Comparison of ENCODE assay signal across 13 cellular contexts in the genomic region with DNA sequence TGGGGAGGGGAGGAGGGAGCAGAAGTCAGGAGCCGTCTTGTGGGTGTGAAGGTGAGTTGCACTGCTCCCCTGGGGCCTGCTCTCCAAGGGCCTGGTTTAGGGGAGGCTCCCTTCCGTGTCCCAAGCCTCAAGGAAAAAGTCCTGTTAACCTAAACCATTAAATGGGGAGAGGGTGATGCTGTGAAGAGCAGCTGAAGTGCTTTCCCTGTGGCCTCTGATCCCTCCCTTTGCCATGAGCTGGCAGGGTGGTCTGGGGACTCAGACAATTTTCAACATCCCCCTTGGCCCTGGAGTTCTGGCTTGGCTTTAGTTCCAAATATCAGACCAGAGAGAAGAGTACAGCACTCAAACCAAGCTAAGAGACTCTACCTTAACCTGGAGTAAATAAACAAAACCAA. TPM values are rescaled to one million over a fixed set of nuclear protein-coding genes. Genes with fewer than 3 reads are reported as not detected.
DNase-seq lines count a peak whose midpoint lies in the region; FAIRE-seq and TF ChIP-seq lines count a peak whose summit lies in the region.
"Had no signal": no experiment of that assay in that cellular context is flagged by ENCODE, and none has a peak within 500 bp of the region (broad histone marks: within the 10 kb centered on the region; RNA-seq: fewer than 3 reads in every experiment).

No MANE protein-coding gene starts in this region.

- H2BK12ac ChIP-seq in H1 (ENCODE audit: low read depth, low read length): 0 out of 2 replicates have a peak overlapping the region, but pooled peaks have one; percentile 63

- H3K79me2 ChIP-seq in H1 (ENCODE audit: control insufficient read depth in 1 of 2, insufficient read depth in 2 of 2, low read length in 2 of 2) (no peaks in the 10 kb centered on the region), neural progenitor cell (ENCODE audit: low read depth) (no peaks in the 10 kb centered on the region)

- H3K79me1 ChIP-seq in H1 (ENCODE audit: low read depth, low read length): no peaks in the 10 kb centered on the region

- TF ChIP-seq CTCF in H1 (IDR thresholded peaks at IDR 0.05; ENCODE audit: control extremely low read depth in 1 of 3, insufficient read depth in 1 of 3, low read depth in 1 of 3, low read length in 3 of 3) (no peak), neural progenitor cell (IDR thresholded peaks at IDR 0.05) (no peak), brain microvascular endothelial cell (IDR thresholded peaks at IDR 0.05; ENCODE audit: low read depth, low read length, missing control alignments) (no peak)

- POLR2A ChIA-PET in CD4-positive, alpha-beta memory T cell (lab: Charles Lee; ENCODE audit: partially characterized antibody): interaction anchor here (0.6 kb wide), 1 partner anchor 674 kb away, joined by 3 read pairs; no protein-coding TSS in a partner anchor
- POLR2A ChIA-PET in H1 (lab: Charles Lee; ENCODE audit: partially characterized antibody): interaction anchor here (1.2 kb wide), 1 partner anchor 60 kb away, joined by 5 read pairs; no protein-coding TSS in a partner anchor

- H3K4me3 Mint-ChIP-seq in CD4-positive, alpha-beta memory T cell: peak overlapping the region; percentile 45 to 87 (median 74)
- peak overlapping the region; percentile 79 for H3K4me3 Mint-ChIP-seq in neural progenitor cell

- H2BK5ac ChIP-seq in H1 (ENCODE audit: low read depth, low read length): no peak overlapping the region

- H3K9me3 Mint-ChIP-seq in CD4-positive, alpha-beta memory T cell: peaks cover 0 to 2% (median 0%) of the 10 kb centered on the region in 8 donors
- no peaks in the 10 kb centered on the region for H3K9me3 Mint-ChIP-seq in neural progenitor cell

- peaks cover 23% of the 10 kb centered on the region for H3K27me3 ChIP-seq in CD4-positive, alpha-beta memory T cell (ENCODE audit: insufficient read depth, low read length)
- H3K27me3 ChIP-seq in HUES64 (ENCODE audit: insufficient read depth, low read length): peaks cover 57% of the 10 kb centered on the region
- H3K27me3 ChIP-seq in H1 (replicated peaks in 1 of 4; ENCODE audit: control insufficient read depth in 3 of 4, extremely low read depth in 1 of 4, insufficient read depth in 3 of 4, low read length in 3 of 4): peaks cover 14 to 45% (median 41%) of the 10 kb centered on the region in 4 experiments
- peaks cover 85% of the 10 kb centered on the region for H3K27me3 ChIP-seq in neural progenitor cell
- H3K27me3 ChIP-seq in brain microvascular endothelial cell (replicated peaks): peaks cover 53% of the 10 kb centered on the region

- no peaks in the 10 kb centered on the region for H3K36me3 ChIP-seq in CD4-positive, alpha-beta memory T cell (ENCODE audit: insufficient read depth, low read length)
- no peaks in the 10 kb centered on the region for H3K36me3 ChIP-seq in HUES64 (ENCODE audit: insufficient read depth, low read length)
- no peaks in the 10 kb centered on the region for H3K36me3 ChIP-seq in H1 (ENCODE audit: control insufficient read depth in 2 of 4, insufficient read depth in 4 of 4, low read length in 3 of 4)
- H3K36me3 ChIP-seq in neural progenitor cell: no peaks in the 10 kb centered on the region
- no peaks in the 10 kb centered on the region for H3K36me3 ChIP-seq in brain microvascular endothelial cell (replicated peaks)
- H3K36me3 ChIP-seq: right lobe of liver had no signal

- no peak for TF ChIP-seq EP300 in H1 (IDR thresholded peaks at IDR 0.05; ENCODE audit: borderline replicate concordance in 1 of 2, low read depth in 2 of 2, low read length in 2 of 2)

- H2BK120ac ChIP-seq in H1 (replicated peaks; ENCODE audit: low read depth, low read length): no peak overlapping the region

- peaks cover 22 to 27% of the 10 kb centered on the region in 2 donors for H3K27me3 Mint-ChIP-seq in CD4-positive, alpha-beta memory T cell
- H3K27me3 Mint-ChIP-seq in neural progenitor cell (ENCODE audit: insufficient read depth, low read depth): peaks cover 50% of the 10 kb centered on the region

- no peak overlapping the region for H3K27ac Mint-ChIP-seq in CD4-positive, alpha-beta memory T cell
- H3K27ac Mint-ChIP-seq in neural progenitor cell: no peak overlapping the region

- H3K56ac ChIP-seq in H1 (replicated peaks; ENCODE audit: insufficient read length, low read depth, low read length): no peak overlapping the region

- no peak for TF ChIP-seq RAD21 in H1 (IDR thresholded peaks at IDR 0.05 in 1 of 2, conservative IDR thresholded peaks at IDR 0.05 in 1 of 2; ENCODE audit: low read depth in 2 of 2, low read length in 2 of 2)

- H3K4me1 Mint-ChIP-seq in CD4-positive, alpha-beta memory T cell: peaks cover 8 to 33% (median 19%) of the 10 kb centered on the region in 4 donors
- H3K4me1 Mint-ChIP-seq in neural progenitor cell: peaks cover 13% of the 10 kb centered on the region

- no peak overlapping the region for H4K91ac ChIP-seq in H1 (replicated peaks; ENCODE audit: insufficient read length, low read length)

- H3K9ac ChIP-seq in HUES64 (ENCODE audit: low read depth, low read length) (peak overlapping the region; percentile 36; the same call in 1 of the 2 replicates), H1 (replicated peaks in 1 of 4; ENCODE audit: extremely low read depth in 1 of 4, low read depth in 3 of 4, low read length in 3 of 4) (no peak overlapping the region; a peak in 1 of 7 replicates), neural progenitor cell (no peak overlapping the region)

- H3F3A ChIP-seq in neural progenitor cell (ENCODE audit: low read depth): peaks cover 19% of the 10 kb centered on the region

- peaks cover 3% of the 10 kb centered on the region; the same call in 1 of the 2 replicates for H3K23me2 ChIP-seq in H1 (ENCODE audit: low read depth, low read length)

- H2AFZ ChIP-seq in H1 (ENCODE audit: low read length) (peak overlapping the region; percentile 94), neural progenitor cell (replicated peaks) (no peak overlapping the region)

- peak overlapping the region; percentile 33; the same call in 1 of the 2 replicates for H2BK15ac ChIP-seq in H1 (ENCODE audit: low read length)

- no peaks in the 10 kb centered on the region for H3K9me3 ChIP-seq in CD4-positive, alpha-beta memory T cell (ENCODE audit: control insufficient read depth in 1 of 2, low read length in 2 of 2)
- H3K9me3 ChIP-seq in HUES64 (ENCODE audit: insufficient read depth, low read depth, low read length) (no peaks in the 10 kb centered on the region), H1 (ENCODE audit: insufficient read depth in 2 of 2, low read depth in 1 of 2, low read length in 1 of 2) (no peaks in the 10 kb centered on the region), neural progenitor cell (ENCODE audit: low read depth) (no peaks in the 10 kb centered on the region)
- H3K9me3 ChIP-seq: right lobe of liver had no signal

- H3K18ac ChIP-seq in H1 (ENCODE audit: extremely low read depth, low read length): peak overlapping the region; percentile 25; the same call in 1 of the 2 replicates

- H4K20me1 ChIP-seq in H1 (replicated peaks in 1 of 2; ENCODE audit: control insufficient read depth in 1 of 2, insufficient read depth in 2 of 2, low read length in 2 of 2): peaks cover 0 to 2% of the 10 kb centered on the region in 2 experiments
- peaks cover 2% of the 10 kb centered on the region for H4K20me1 ChIP-seq in neural progenitor cell (ENCODE audit: low read depth)

- CTCF ChIA-PET in CD4-positive, alpha-beta memory T cell (lab: Charles Lee; ENCODE audit: partially characterized antibody): interaction anchor here (4.1 kb wide), 1 partner anchor 27 kb away, joined by 34 read pairs; no protein-coding TSS in a partner anchor
- CTCF ChIA-PET in H1 (lab: Charles Lee; ENCODE audit: partially characterized antibody): interaction anchor here (0.7 to 11.9 kb wide), 5 partner anchors 15 to 60 kb away, joined by 3 to 106 read pairs (median 5); no protein-coding TSS in a partner anchor

- in situ Hi-C loops in brain microvascular endothelial cell (cut with HindIII; ENCODE audit: low pct_ligation_motif_present, low sequenced_read_pairs): no loop called here

- no peak overlapping the region for H2AK5ac ChIP-seq in H1 (ENCODE audit: low read depth, low read length)

- H2BK20ac ChIP-seq in H1 (ENCODE audit: low read length): no peak overlapping the region

- no peak overlapping the region for H3K4me3 ChIP-seq in CD4-positive, alpha-beta memory T cell (ENCODE audit: low read length in 2 of 2)
- H3K4me3 ChIP-seq in HUES64 (ENCODE audit: low read length): peak overlapping the region; percentile 65
- H3K4me3 ChIP-seq in H1 (ENCODE audit: extremely low read depth in 1 of 4, insufficient read depth in 2 of 4, low read depth in 3 of 4, low read length in 4 of 4): peak overlapping the region; percentile 16 to 65 (median 32); a peak in 5 of 8 replicates
- peak overlapping the region; percentile 64 for H3K4me3 ChIP-seq in neural progenitor cell
- no peak overlapping the region for H3K4me3 ChIP-seq in brain microvascular endothelial cell (ENCODE audit: low read depth, low read length)

- H4K5ac ChIP-seq in H1 (ENCODE audit: insufficient read length, low read depth, low read length): no peak overlapping the region

- 17% methylated on average over 1 of the region's 2 CpGs for WGBS in HUES64
- WGBS in H1 (ENCODE audit: extremely low coverage in 1 of 2, insufficient coverage in 1 of 2, insufficient read length in 1 of 2, insufficient replicate concordance in 2 of 2, low coverage in 1 of 2, low lambda C conversion rate in 2 of 2, missing lambda C conversion rate in 1 of 2), 2 experiments: 31% methylated on average over 2 of the region's 2 CpGs; no CpG with 5 or more reads in 1 of the 2 experiments

- FAIRE-seq in H1 (lab: Jason Lieb, UNC) (no peak), HTR-8/SVneo (lab: Jason Lieb, UNC) (no peak)

- H4K8ac ChIP-seq in H1 (ENCODE audit: extremely low read depth, insufficient read depth, low read length): no peak overlapping the region

- no peak for TF ChIP-seq POLR2A in H1 (IDR thresholded peaks at IDR 0.05; ENCODE audit: control extremely low read depth in 1 of 2, low read depth in 2 of 2, low read length in 2 of 2)

- no peak overlapping the region for H3K14ac ChIP-seq in H1 (ENCODE audit: insufficient read length)

- peaks cover 13% of the 10 kb centered on the region for H3K4me1 ChIP-seq in CD4-positive, alpha-beta memory T cell (ENCODE audit: insufficient read depth, low read length)
- no peaks in the 10 kb centered on the region for H3K4me1 ChIP-seq in HUES64 (ENCODE audit: insufficient read depth, low read length)
- H3K4me1 ChIP-seq in H1 (replicated peaks in 1 of 4; ENCODE audit: control insufficient read depth in 3 of 4, insufficient read depth in 4 of 4, low read length in 3 of 4): peaks cover 0 to 4% (median 3%) of the 10 kb centered on the region in 4 experiments; a peak in 5 of 7 replicates
- H3K4me1 ChIP-seq in neural progenitor cell: peaks cover 9% of the 10 kb centered on the region

- H3K36me3 Mint-ChIP-seq in CD4-positive, alpha-beta memory T cell: no peaks in the 10 kb centered on the region
- no peaks in the 10 kb centered on the region for H3K36me3 Mint-ChIP-seq in neural progenitor cell

- no peak overlapping the region for H3K23ac ChIP-seq in H1 (ENCODE audit: insufficient read length)

- no peak for DNase-seq in CD4-positive, alpha-beta memory T cell
- DNase-seq in H1 (ENCODE audit: low read depth in 1 of 2, low spot score in 2 of 2) (no peak), neural progenitor cell (ENCODE audit: low spot score) (no peak), foreskin melanocyte (no peak), brain microvascular endothelial cell (no peak), HTR-8/SVneo (ENCODE audit: insufficient read length, low spot score) (no peak), NCI-H2107 (lab: John Stamatoyannopoulos, UW) (no peak)
- DNase-seq: dorsolateral prefrontal cortex, NCI-H1417 treated with DMSO at 0.1 percent for 48 hours, NCI-H446 treated with DMSO at 0.1 percent for 48 hours, right lobe of liver had no signal

- H3K4me2 ChIP-seq in H1 (ENCODE audit: insufficient read depth in 1 of 2, low read depth in 2 of 2, low read length in 2 of 2): peak overlapping the region; percentile 73 to 94
- peak overlapping the region; percentile 93 for H3K4me2 ChIP-seq in neural progenitor cell

- intact Hi-C loops in CD4-positive, alpha-beta memory T cell (cut with micrococcal nuclease): loop anchor here (10.0 kb wide), 1 partner anchor 106 kb away; no protein-coding TSS in a partner anchor

- no peak overlapping the region for H3K27ac ChIP-seq in CD4-positive, alpha-beta memory T cell (ENCODE audit: low read depth, low read length)
- H3K27ac ChIP-seq in HUES64 (ENCODE audit: low read depth, low read length) (no peak overlapping the region), H1 (ENCODE audit: low read depth, low read length) (no peak overlapping the region), neural progenitor cell (no peak overlapping the region), brain microvascular endothelial cell (no peak overlapping the region)
- H3K27ac ChIP-seq: dorsolateral prefrontal cortex, right lobe of liver had no signal

- H3K4ac ChIP-seq in H1 (replicated peaks; ENCODE audit: insufficient read length, low read depth, low read length): no peak overlapping the region

RNA-seq across cellular contexts. Expression of gene POMC, which starts 0.7 kb away (rescaled TPM):
- 1 to 10 TPM; 3.1 to 3.6 TPM for total RNA-seq in CD4-positive, alpha-beta memory T cell
- polyA plus RNA-seq in CD4-positive, alpha-beta memory T cell: 1 to 10 TPM; 4.3 to 5.5 TPM
- polyA plus RNA-seq in HUES64 (2013, experiment 1 of 2): 1.5 TPM
- 3.0 TPM for polyA plus RNA-seq in HUES64 (2013, experiment 2 of 2)
- 1.7 and 2.2 TPM in 2 replicates for total RNA-seq in H1 (2021; fragmentation: NEBNext Ultra II Directional; extraction: Animal tissue kit (Norgen Biotek cat#: 25700))
- polyA plus RNA-seq in H1 (2011; rRNA removed): 4.7 and 6.1 TPM in 2 replicates
- 4.8 TPM for polyA plus RNA-seq in H1 (2011; cell fraction: cytosol; rRNA removed)
- 4.0 TPM for polyA plus RNA-seq in H1 (2011; cell fraction: nucleus; rRNA removed)
- polyA plus RNA-seq in H1 (2012, experiment 1 of 2): 2.5 to 3.1 TPM (median 3.0 TPM) in 3 of 4 replicates, not detected in the other
- polyA plus RNA-seq in H1 (2012, experiment 2 of 2): 2.4 TPM
- 4.6 TPM for polyA plus RNA-seq in H1 (2013, experiment 1 of 2)
- 4.0 TPM for polyA plus RNA-seq in H1 (2013, experiment 2 of 2)
- polyA minus RNA-seq in H1 (2011; rRNA and poly(A)+ RNA removed): 0.32 and 0.71 TPM in 2 replicates
- 3.2 TPM for polyA minus RNA-seq in H1 (2011; cell fraction: cytosol; rRNA and poly(A)+ RNA removed)
- 1.7 TPM for polyA minus RNA-seq in H1 (2011; cell fraction: nucleus; rRNA and poly(A)+ RNA removed)
- total RNA-seq in neural progenitor cell (ENCODE audit: low replicate concordance): not detected in 2 replicates
- total RNA-seq: fibroblast of villous mesenchyme had no signal

Comparison
In these comparisons a context has a peak if more than half of its experiments do, and no peak if none do; other contexts are left out.
1. H3K4me3 ChIP-seq: peak in HUES64 (single experiment), H1 (4 of 4) and neural progenitor cell (single experiment); none in CD4-positive, alpha-beta memory T cell (0 of 2) and brain microvascular endothelial cell (single experiment).